ENCODE assay signal across 27 cellular contexts in genomic region chr17:78493455-78494188, GRCh38.
DNase-seq lines count a peak whose midpoint lies in the region; ATAC-seq, FAIRE-seq and TF ChIP-seq lines count a peak whose summit lies in the region.
"Had no signal": no experiment of that assay in that cellular context is flagged by ENCODE, and none has a peak within 500 bp of the region (broad histone marks: within the 10 kb centered on the region; RNA-seq: fewer than 3 reads in every experiment).

No MANE protein-coding gene starts in this region.

- WGBS in HepG2 (ENCODE audit: low lambda C conversion rate), result 48% methylated on average over 14 of the region's 26 CpGs

- peak overlapping the region; percentile 24; the same call in 1 of the 2 replicates for H3K4me2 ChIP-seq in HepG2 (ENCODE audit: low read depth, low read length)
- H3K4me2 ChIP-seq: KMS-11 had no signal

- H3K4me1 ChIP-seq in HepG2 (ENCODE audit: insufficient read depth, low read length) (peaks cover 28% of the 10 kb centered on the region), upper lobe of right lung (no peaks in the 10 kb centered on the region)
- H3K4me1 ChIP-seq: testis had no signal

- H3K36me3 ChIP-seq in HepG2 (replicated peaks in 1 of 2; ENCODE audit: control insufficient read depth in 1 of 2, insufficient read depth in 2 of 2, low read length in 2 of 2) (no peaks in the 10 kb centered on the region), upper lobe of right lung (no peaks in the 10 kb centered on the region)
- H3K36me3 ChIP-seq: spleen had no signal

- no peaks in the 10 kb centered on the region for H3K79me2 ChIP-seq in HepG2 (ENCODE audit: insufficient read depth, low read length)

- no TSS peak for BruUV-seq in HepG2 (replicated peaks; lab: Mats Ljungman, UMichigan)

- TF ChIP-seq POLR2A in HepG2 (IDR thresholded peaks at IDR 0.05; ENCODE audit: insufficient read depth in 1 of 2, low read depth in 2 of 2, low read length in 2 of 2), result no peak

- H3K4me3 ChIP-seq in dorsolateral prefrontal cortex, result no peak overlapping the region
- H3K4me3 ChIP-seq in HepG2 (replicated peaks in 1 of 3; ENCODE audit: insufficient read depth in 1 of 3, low read depth in 2 of 3, low read length in 3 of 3), result peak overlapping the region in 1 of 3 experiments; percentile 7; a peak in 1 of 6 replicates
- no peak overlapping the region for H3K4me3 ChIP-seq in upper lobe of right lung
- H3K4me3 ChIP-seq: spleen, testis had no signal

- TF ChIP-seq CTCF in dorsolateral prefrontal cortex (IDR thresholded peaks at IDR 0.05 in 54 of 56, conservative IDR thresholded peaks at IDR 0.05 in 2 of 56; ENCODE audit: low read depth in 1 of 56, partially characterized antibody in 56 of 56) (no peak), HepG2 (CRISPR knock-in tag; IDR thresholded peaks at IDR 0.05) (no peak), upper lobe of right lung (IDR thresholded peaks at IDR 0.05) (no peak)

- no peak for FAIRE-seq in HepG2 (lab: Jason Lieb, UNC)
- FAIRE-seq: colon, G401.6 had no signal

- H3K27ac ChIP-seq in dorsolateral prefrontal cortex (peak overlapping the region in 40 of 59 donors; percentile 2 to 94 (median 62)), HepG2 (ENCODE audit: extremely low read length, insufficient read depth, low read length) (no peak overlapping the region), upper lobe of right lung (no peak overlapping the region)
- H3K27ac ChIP-seq: 22Rv1, KMS-11, spleen, testis had no signal

- H3K9me3 ChIP-seq in HepG2 (ENCODE audit: low read length) (no peaks in the 10 kb centered on the region), upper lobe of right lung (no peaks in the 10 kb centered on the region)
- H3K9me3 ChIP-seq: spleen, testis had no signal

- no peak overlapping the region for H2AFZ ChIP-seq in HepG2 (ENCODE audit: low read length)

- CTCF ChIA-PET in HepG2 (lab: Yijun Ruan, JAX; ENCODE audit: low intra/inter-chr PET ratio, low total read pairs), result no interaction called here

- peak; percentile 20 to 44 for DNase-seq in SHP77 (lab: John Stamatoyannopoulos, UW)
- no peak for DNase-seq in SHP77 treated with DMSO at 0.1 percent for 48 hours (lab: John Stamatoyannopoulos, UW)
- DNase-seq in dorsolateral prefrontal cortex, result no peak
- peak; percentile 55 for DNase-seq in HepG2 (ENCODE audit: low spot score)
- no peak for DNase-seq in upper lobe of right lung
- DNase-seq in superior temporal gyrus (ENCODE audit: extremely low spot score), result no peak
- DNase-seq in activated CD4-positive, alpha-beta T cell treated with anti-CD3 and anti-CD28 coated beads for 4 hours, result no peak
- DNase-seq in COLO829 (ENCODE audit: low spot score), result no peak
- DNase-seq: activated CD4-positive, CD25-positive, alpha-beta regulatory T cell; activated CD8-positive, alpha-beta T cell treated with anti-CD3 and anti-CD28 coated beads for 36 hours; CD8-positive, alpha-beta T cell; DMS153; left cardiac atrium; naive thymus-derived CD4-positive, alpha-beta T cell; NCI-H1417 treated with DMSO at 0.1 percent for 48 hours; NCI-H2081 treated with DMSO at 0.1 percent for 48 hours; NCI-H446; retina; spleen; stimulated activated CD4-positive, alpha-beta T cell treated with anti-CD3 and anti-CD28 coated beads, Interleukin-4, amount 100 ng/mL, for 1 hour; T-helper 9 cell; testis had no signal

- in situ Hi-C loops in HepG2 (cut with HindIII; ENCODE audit: extremely low pct_ligation_motif_present, low pct_unique_long_range_greater_than_20kb), result loop anchor here (10.0 kb wide), 1 partner anchor 111 kb away; no protein-coding TSS in a partner anchor

- H3K9ac ChIP-seq in HepG2 (ENCODE audit: insufficient read depth, low read depth, low read length), result no peak overlapping the region
- H3K9ac ChIP-seq: KMS-11 had no signal

- no peaks in the 10 kb centered on the region for H4K20me1 ChIP-seq in HepG2 (ENCODE audit: insufficient read depth, low read length)

- TF ChIP-seq RAD21 in HepG2 (CRISPR knock-in tag; IDR thresholded peaks at IDR 0.05), result no peak

- no peak; a peak in 1 of 4 replicates for TF ChIP-seq EP300 in HepG2 (IDR thresholded peaks at IDR 0.05; ENCODE audit: low read depth in 2 of 2, low read length in 2 of 2)
- TF ChIP-seq EP300 in HepG2 (CRISPR knock-in tag; IDR thresholded peaks at IDR 0.05; ENCODE audit: borderline replicate concordance), result no peak

- intact Hi-C loops in dorsolateral prefrontal cortex (cut with DNase I), result loop anchor here in 1 of 2 donors (10.0 kb wide), 1 partner anchor 301 kb away; no protein-coding TSS in a partner anchor
- intact Hi-C loops in HepG2 (cut with micrococcal nuclease; ENCODE audit: unreplicated experiment), result loop anchor here (1.0 to 10.0 kb wide), 2 partner anchors 215 to 301 kb away; no protein-coding TSS in a partner anchor
- intact Hi-C loops in upper lobe of right lung (cut with DNase I), result no loop called here

- ATAC-seq in HepG2 (no peak), upper lobe of right lung (peak; percentile 26)
- ATAC-seq: activated CD8-positive, alpha-beta T cell treated with anti-CD3 and anti-CD28 coated beads for 36 hours; CD8-positive, alpha-beta T cell; naive thymus-derived CD4-positive, alpha-beta T cell; stimulated activated memory B cell treated with anti-CD40 and anti-IgM and Interleukin-4, amounts not matched to agents 10 μg/mL and 1 μg/mL and 100 μg/mL, for 72 hours had no signal

- H3K27me3 ChIP-seq in dorsolateral prefrontal cortex (no peaks in the 10 kb centered on the region), HepG2 (ENCODE audit: control insufficient read depth in 1 of 2, insufficient read depth in 2 of 2, low read length in 2 of 2) (peaks cover 2 to 48% of the 10 kb centered on the region in 2 experiments; a peak in 4 of 5 replicates), upper lobe of right lung (no peaks in the 10 kb centered on the region)
- H3K27me3 ChIP-seq: testis had no signal

- POLR2A ChIA-PET in HepG2 (lab: Yijun Ruan, JAX), result no interaction called here

TF ChIP-seq in HepG2, 621 proteins besides CTCF, POLR2A, EP300 and RAD21 (continues in another document):
- TF ChIP-seq HHEX (CRISPR knock-in tag; IDR thresholded peaks at IDR 0.05) (no peak), FOSL2 (CRISPR knock-in tag; IDR thresholded peaks at IDR 0.05) (peak; percentile 21; the same call in 1 of the 2 replicates), ARID5B (CRISPR knock-in tag; IDR thresholded peaks at IDR 0.05) (peak; percentile 31; the same call in 1 of the 2 replicates), ZNF574 (CRISPR knock-in tag; IDR thresholded peaks at IDR 0.05) (no peak), ZNF282 (IDR thresholded peaks at IDR 0.05; ENCODE audit: partially characterized antibody) (no peak), ZBTB21 (CRISPR knock-in tag; IDR thresholded peaks at IDR 0.05) (no peak), ATF4 (CRISPR knock-in tag; IDR thresholded peaks at IDR 0.05) (no peak), CBFB (CRISPR knock-in tag; IDR thresholded peaks at IDR 0.05) (0 out of 2 replicates have a peak, but pooled peaks have one; percentile 40)

Comparison
In these comparisons a context has a peak if more than half of its experiments do, and no peak if none do; other contexts are left out.
1. DNase-seq: peak in SHP77 (2 of 2) and HepG2 (single experiment); none in SHP77 treated with DMSO at 0.1 percent for 48 hours (single experiment), dorsolateral prefrontal cortex (0 of 10), upper lobe of right lung (single experiment), superior temporal gyrus (single experiment), activated CD4-positive, alpha-beta T cell treated with anti-CD3 and anti-CD28 coated beads for 4 hours (0 of 2) and COLO829 (single experiment).
2. H3K27ac ChIP-seq: peak in dorsolateral prefrontal cortex (40 of 59); none in HepG2 (single experiment) and upper lobe of right lung (single experiment).